ENCODE assay signal across 12 cellular contexts in the genomic region with DNA sequence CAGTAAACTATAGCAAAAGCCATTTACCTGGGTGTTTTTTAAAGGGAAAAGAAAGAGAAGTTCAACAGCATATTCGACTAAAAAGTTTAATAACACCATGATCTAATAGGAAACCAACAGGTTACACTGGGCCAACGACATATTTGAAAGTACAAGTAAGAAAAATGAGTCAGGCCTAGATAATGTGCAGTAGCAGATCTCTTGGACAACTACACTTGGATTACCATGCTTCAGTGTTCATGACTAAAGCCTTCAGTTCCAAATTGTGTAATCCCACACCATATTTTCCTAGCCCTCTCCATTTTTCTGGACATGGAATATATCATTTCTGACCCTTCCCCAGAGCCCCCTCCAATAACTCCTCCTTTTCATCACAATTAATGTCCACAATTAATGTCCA.
A peak's percentile ranks its signal among the peaks of the same experiment; 100 is the strongest.
DNase-seq lines count a peak whose midpoint lies in the region; ATAC-seq lines count a peak whose summit lies in the region.
"Had no signal": no experiment of that assay in that cellular context is flagged by ENCODE, and none has a peak within 500 bp of the region (broad histone marks: within the 10 kb centered on the region; RNA-seq: fewer than 3 reads in every experiment).

No MANE protein-coding gene starts in this region.

- ATAC-seq in GM18868 (IDR thresholded peaks at IDR 0.05; ENCODE audit: unreplicated experiment): no peak
- ATAC-seq in HG03457 (IDR thresholded peaks at IDR 0.05; ENCODE audit: unreplicated experiment): no peak
- ATAC-seq: left lobe of liver had no signal

- no peak overlapping the region for H3K4me3 ChIP-seq in skeletal muscle cell (ENCODE audit: low read depth, low read length)
- H3K4me3 ChIP-seq: ovary, thyroid gland had no signal

- DNase-seq in GM04504 (ENCODE audit: low read depth): peak; percentile 66
- DNase-seq in RKO (ENCODE audit: low spot score): peak; percentile 49
- DNase-seq in fibroblast of gingiva (ENCODE audit: low read depth): peak; percentile 76
- DNase-seq in skeletal muscle cell (ENCODE audit: low read depth): peak; percentile 62
- DNase-seq in NCI-H2081 treated with DMSO at 0.1 percent for 48 hours (lab: John Stamatoyannopoulos, UW): no peak
- DNase-seq in medulla oblongata (ENCODE audit: extremely low spot score): no peak
- DNase-seq: activated CD4-positive, alpha-beta memory T cell treated with anti-CD3 and anti-CD28 coated beads, Interleukin-2, amount 10 ng/mL, durations not matched to agents 7 days and 5 days; ovary; thyroid gland had no signal

Comparison
In these comparisons a context has a peak if more than half of its experiments do, and no peak if none do; other contexts are left out.
1. DNase-seq: peak in GM04504 (single experiment), RKO (single experiment), fibroblast of gingiva (single experiment) and skeletal muscle cell (single experiment); none in NCI-H2081 treated with DMSO at 0.1 percent for 48 hours (single experiment) and medulla oblongata (single experiment).